8 cellular contexts compared by ENCODE assay signal in genomic region chr1:33342041-33342723, GRCh38. TPM values are rescaled to one million over a fixed set of nuclear protein-coding genes. Genes with fewer than 3 reads are reported as not detected.
A peak's percentile ranks its signal among the peaks of the same experiment; 100 is the strongest.
DNase-seq lines count a peak whose midpoint lies in the region; ATAC-seq and TF ChIP-seq lines count a peak whose summit lies in the region.

No MANE protein-coding gene starts in this region.

- DNase-seq in A172 (ENCODE audit: low spot score) (peak; percentile 85), RPMI7951 (ENCODE audit: low read depth) (peak; percentile 99), fibroblast of lung (ENCODE audit: low read depth in 2 of 2) (peak; percentile 99), nephron progenitor cell (peak; percentile 43), NK-92 (lab: John Stamatoyannopoulos, UW; ENCODE audit: unreplicated experiment) (no peak)
- DNase-seq in effector CD8-positive, alpha-beta T cell (lab: John Stamatoyannopoulos, UW): no peak

- H3K4me2 ChIP-seq in fibroblast of lung (ENCODE audit: extremely low read depth, insufficient read depth, low read length): peak overlapping the region; percentile 82

- H3K27me3 ChIP-seq in HUES64 (ENCODE audit: insufficient read depth, low read length): peaks cover 9% of the 10 kb centered on the region; the same call in 1 of the 2 replicates
- H3K27me3 ChIP-seq in fibroblast of lung (ENCODE audit: control insufficient read depth, insufficient read depth, low read length): no peaks in the 10 kb centered on the region

- peaks cover 99% of the 10 kb centered on the region for H3K79me2 ChIP-seq in fibroblast of lung (ENCODE audit: control insufficient read depth, insufficient read depth, low read length)

- peaks cover 99% of the 10 kb centered on the region for H3K4me1 Mint-ChIP-seq in nephron progenitor cell

- 0 out of 2 replicates have a peak overlapping the region, but pooled peaks have one; percentile 18 for H3K9ac ChIP-seq in HUES64 (ENCODE audit: low read depth, low read length)
- peak overlapping the region; percentile 52 for H3K9ac ChIP-seq in fibroblast of lung (ENCODE audit: insufficient read depth, low read length)

- H3K4me3 ChIP-seq in HUES64 (ENCODE audit: low read length) (peak overlapping the region; percentile 10; the same call in 1 of the 2 replicates), fibroblast of lung (replicated peaks in 1 of 4; ENCODE audit: control extremely low read depth in 1 of 4, insufficient read depth in 1 of 4, low read depth in 3 of 4, low read length in 4 of 4) (peak overlapping the region in 3 of 4 experiments; percentile 21 to 42 (median 32))

- H3K27me3 Mint-ChIP-seq in nephron progenitor cell (ENCODE audit: low read depth, poor library complexity): no peaks in the 10 kb centered on the region

- no peak for ATAC-seq in HG03280 (IDR thresholded peaks at IDR 0.05; ENCODE audit: unreplicated experiment)

- TF ChIP-seq CTCF in fibroblast of lung (conservative IDR thresholded peaks at IDR 0.05 in 1 of 2, IDR thresholded peaks at IDR 0.05 in 1 of 2; ENCODE audit: low read depth in 1 of 2, low read length in 2 of 2) (no peak), nephron progenitor cell (IDR thresholded peaks at IDR 0.05) (no peak)

- H3K4me1 ChIP-seq in HUES64 (ENCODE audit: insufficient read depth, low read length) (peaks cover 81% of the 10 kb centered on the region), fibroblast of lung (ENCODE audit: control insufficient read depth, extremely low read depth, insufficient read depth, low read length) (peaks cover 71% of the 10 kb centered on the region)

- H4K20me1 ChIP-seq in fibroblast of lung (ENCODE audit: control insufficient read depth, extremely low read depth, insufficient read depth, low read length): peaks cover 2% of the 10 kb centered on the region

- peaks cover 25% of the 10 kb centered on the region for H3K36me3 Mint-ChIP-seq in nephron progenitor cell (ENCODE audit: low read depth)

- H2AFZ ChIP-seq in fibroblast of lung (ENCODE audit: low read length): no peak overlapping the region

- peak overlapping the region; percentile 90 for H3K27ac Mint-ChIP-seq in nephron progenitor cell

- no peaks in the 10 kb centered on the region for H3K9me3 Mint-ChIP-seq in nephron progenitor cell

- no peaks in the 10 kb centered on the region for H3K9me3 ChIP-seq in HUES64 (ENCODE audit: insufficient read depth, low read depth, low read length)
- no peaks in the 10 kb centered on the region for H3K9me3 ChIP-seq in fibroblast of lung (ENCODE audit: control insufficient read depth, insufficient read depth, low read depth, low read length)

- peak overlapping the region; percentile 41 for H3K4me3 Mint-ChIP-seq in nephron progenitor cell

- H3K27ac ChIP-seq in HUES64 (ENCODE audit: low read depth, low read length) (peak overlapping the region; percentile 80; the same call in 1 of the 2 replicates), fibroblast of lung (ENCODE audit: insufficient read depth, low read length) (peak overlapping the region; percentile 86)

- 7% methylated on average over 7 of the region's 7 CpGs for WGBS in HUES64

- H3K36me3 ChIP-seq in HUES64 (ENCODE audit: insufficient read depth, low read length) (no peaks in the 10 kb centered on the region; the same call in 1 of the 2 replicates), fibroblast of lung (ENCODE audit: control insufficient read depth, insufficient read depth, low read length) (peaks cover 4% of the 10 kb centered on the region)

RNA-seq across cellular contexts. Expression of gene A3GALT2, which starts 21.3 kb away (rescaled TPM):
- not detected in 2 replicates for total RNA-seq in A172 (2014; rRNA removed; shearing (Covaris generic))
- polyA plus RNA-seq in HUES64 (2013, experiment 1 of 2): not detected
- not detected for polyA plus RNA-seq in HUES64 (2013, experiment 2 of 2)
- not detected in 2 replicates for total RNA-seq in RPMI7951 (2014; rRNA removed; shearing (Covaris generic))
- not detected in 2 replicates for total RNA-seq in fibroblast of lung
- polyA plus RNA-seq in fibroblast of lung: not detected in 2 replicates
- not detected in 2 replicates for polyA plus RNA-seq in fibroblast of lung (2012)
- polyA minus RNA-seq in fibroblast of lung (ENCODE audit: low replicate concordance): not detected in 2 replicates

Comparison
In these comparisons a context has a peak if more than half of its experiments do, and no peak if none do; other contexts are left out.
1. DNase-seq: peak in A172 (single experiment), RPMI7951 (single experiment), fibroblast of lung (2 of 2) and nephron progenitor cell (single experiment); none in effector CD8-positive, alpha-beta T cell (single experiment) and NK-92 (single experiment).